20 cellular contexts compared by ENCODE assay signal in genomic region chr13:40547545-40548322, GRCh38.
DNase-seq lines count a peak whose midpoint lies in the region; ATAC-seq and TF ChIP-seq lines count a peak whose summit lies in the region.
"Had no signal": no experiment of that assay in that cellular context is flagged by ENCODE, and none has a peak within 500 bp of the region (broad histone marks: within the 10 kb centered on the region; RNA-seq: fewer than 3 reads in every experiment).

No MANE protein-coding gene starts in this region.

- no peaks in the 10 kb centered on the region for H3K27me3 ChIP-seq in CD4-positive, alpha-beta memory T cell (ENCODE audit: insufficient read depth, low read length)
- H3K27me3 ChIP-seq: esophagus squamous epithelium, vagina had no signal

- no peaks in the 10 kb centered on the region for H3K36me3 Mint-ChIP-seq in CD4-positive, alpha-beta memory T cell
- H3K36me3 Mint-ChIP-seq: natural killer cell had no signal

- H3K4me1 Mint-ChIP-seq in CD4-positive, alpha-beta memory T cell = peaks cover 7 to 33% (median 15%) of the 10 kb centered on the region in 4 donors
- H3K4me1 Mint-ChIP-seq: natural killer cell had no signal

- H3K9me3 Mint-ChIP-seq in CD4-positive, alpha-beta memory T cell = peaks cover 0 to 2% (median 0%) of the 10 kb centered on the region in 8 donors
- H3K9me3 Mint-ChIP-seq: central memory CD8-positive, alpha-beta T cell; natural killer cell; stimulated activated naive CD8-positive, alpha-beta T cell treated with anti-CD3 and anti-CD28 coated beads, Interleukin-15, Interleukin-2, amounts not matched to agents 100 ng/mL and 50 ng/mL, for 24 hours had no signal

- H3K4me1 ChIP-seq in CD4-positive, alpha-beta memory T cell (ENCODE audit: insufficient read depth, low read length) = no peaks in the 10 kb centered on the region

- H3K27ac Mint-ChIP-seq in CD4-positive, alpha-beta memory T cell = peak overlapping the region in 5 of 7 donors; percentile 3 to 73 (median 65)
- H3K27ac Mint-ChIP-seq: natural killer cell; stimulated activated naive CD8-positive, alpha-beta T cell treated with anti-CD3 and anti-CD28 coated beads, Interleukin-15, Interleukin-2, amounts not matched to agents 100 ng/mL and 50 ng/mL, for 24 hours had no signal

- H3K36me3 ChIP-seq in CD4-positive, alpha-beta memory T cell (ENCODE audit: insufficient read depth, low read length) = no peaks in the 10 kb centered on the region
- H3K36me3 ChIP-seq: esophagus squamous epithelium, vagina had no signal

- H3K4me3 Mint-ChIP-seq in CD4-positive, alpha-beta memory T cell = no peak overlapping the region
- H3K4me3 Mint-ChIP-seq: central memory CD8-positive, alpha-beta T cell; natural killer cell; stimulated activated naive CD8-positive, alpha-beta T cell treated with anti-CD3 and anti-CD28 coated beads, Interleukin-15, Interleukin-2, amounts not matched to agents 100 ng/mL and 50 ng/mL, for 24 hours had no signal

- intact Hi-C loops in CD4-positive, alpha-beta memory T cell (cut with micrococcal nuclease) = loop anchor here (5.0 kb wide), 1 partner anchor 60 kb away; no protein-coding TSS in a partner anchor
- intact Hi-C loops in sciatic nerve (cut with DNase I) = no loop called here
- intact Hi-C loops in head of caudate nucleus (cut with DNase I) = no loop called here

- no peaks in the 10 kb centered on the region for H3K27me3 Mint-ChIP-seq in CD4-positive, alpha-beta memory T cell
- H3K27me3 Mint-ChIP-seq: central memory CD8-positive, alpha-beta T cell; stimulated activated naive CD8-positive, alpha-beta T cell treated with anti-CD3 and anti-CD28 coated beads, Interleukin-15, Interleukin-2, amounts not matched to agents 100 ng/mL and 50 ng/mL, for 24 hours had no signal

- CTCF ChIA-PET in CD4-positive, alpha-beta memory T cell (lab: Charles Lee; ENCODE audit: partially characterized antibody) = no interaction called here

- H3K27ac ChIP-seq in CD4-positive, alpha-beta memory T cell (ENCODE audit: low read depth, low read length) = no peak overlapping the region
- H3K27ac ChIP-seq: esophagus squamous epithelium, PC-9, vagina had no signal

- H3K4me3 ChIP-seq in CD4-positive, alpha-beta memory T cell (ENCODE audit: low read length in 2 of 2) = no peak overlapping the region
- H3K4me3 ChIP-seq in fibroblast of pulmonary artery (replicated peaks; ENCODE audit: low read depth, low read length) = no peak overlapping the region
- H3K4me3 ChIP-seq: esophagus squamous epithelium, lung, PC-9, vagina had no signal

- no peak for DNase-seq in CD4-positive, alpha-beta memory T cell
- DNase-seq in NCI-H526 (lab: John Stamatoyannopoulos, UW) (peak; percentile 36 to 71), fibroblast of pulmonary artery (ENCODE audit: low read depth) (peak; percentile 35), sciatic nerve (ENCODE audit: low spot score) (no peak), ecto neural progenitor cell (ENCODE audit: low spot score) (no peak), head of caudate nucleus (no peak)
- DNase-seq in stimulated activated CD4-positive, alpha-beta T cell treated with anti-CD3 and anti-CD28 coated beads, Interleukin-1b, Interleukin-23, amount 100 ng/mL, for 48 hours = no peak
- DNase-seq: activated CD4-positive, CD25-positive, alpha-beta regulatory T cell; activated CD8-positive, alpha-beta memory T cell treated with anti-CD3 and anti-CD28 coated beads for 24 hours; AML-193; effector CD8-positive, alpha-beta T cell; esophagus squamous epithelium; GF-D8; natural killer cell; NCI-H1417; PC-9 had no signal

- TF ChIP-seq CTCF in fibroblast of pulmonary artery (IDR thresholded peaks at IDR 0.05; ENCODE audit: low read length, missing control alignments) = no peak

- no peaks in the 10 kb centered on the region for H3K9me3 ChIP-seq in CD4-positive, alpha-beta memory T cell (ENCODE audit: control insufficient read depth in 1 of 2, low read length in 2 of 2)
- H3K9me3 ChIP-seq: esophagus squamous epithelium, vagina had no signal

- POLR2A ChIA-PET in CD4-positive, alpha-beta memory T cell (lab: Charles Lee; ENCODE audit: partially characterized antibody) = interaction anchor here (0.7 to 1.0 kb wide), 2 partner anchors 9 to 64 kb away, joined by 3 read pairs; no protein-coding TSS in a partner anchor

- peak; percentile 70 for ATAC-seq in sciatic nerve
- ATAC-seq: natural killer cell had no signal

Comparison
In these comparisons a context has a peak if more than half of its experiments do, and no peak if none do; other contexts are left out.
1. DNase-seq: peak in NCI-H526 (2 of 2) and fibroblast of pulmonary artery (single experiment); none in CD4-positive, alpha-beta memory T cell (0 of 5), sciatic nerve (single experiment), ecto neural progenitor cell (single experiment), head of caudate nucleus (0 of 42) and stimulated activated CD4-positive, alpha-beta T cell treated with anti-CD3 and anti-CD28 coated beads, Interleukin-1b, Interleukin-23, amount 100 ng/mL, for 48 hours (single experiment).